ENCODE assay signal across 20 cellular contexts in genomic region chr7:55150709-55151108, GRCh38.
"Had no signal": no experiment of that assay in that cellular context is flagged by ENCODE, and none has a peak within 500 bp of the region (broad histone marks: within the 10 kb centered on the region; RNA-seq: fewer than 3 reads in every experiment).

No MANE protein-coding gene starts in this region.

- DNase-seq: effector memory CD4-positive, alpha-beta T cell; foreskin fibroblast; immature natural killer cell; left colon; mammary epithelial cell; occipital lobe; pancreas; sigmoid colon; stimulated activated CD4-positive, alpha-beta T cell treated with anti-CD3 and anti-CD28 coated beads, Interleukin-2, amount 100 ng/mL, for 48 hours; stimulated activated naive CD8-positive, alpha-beta T cell treated with anti-CD3 and anti-CD28 coated beads, Interleukin-15, Interleukin-2, amounts not matched to agents 100 U/mL and 50 U/mL, for 24 hours; tibial artery; upper lobe of left lung had no signal

- H3K27ac ChIP-seq: neural progenitor cell, pancreas, sigmoid colon, suprapubic skin, tibial artery, upper lobe of left lung, vagina had no signal

- FAIRE-seq: bronchial epithelial cell, endometrium, keratinocyte, pancreas had no signal

- ATAC-seq: esophagus mucosa; left colon; natural killer cell treated with Interleukin-12 subunit alpha and Interleukin-12 subunit beta and Interleukin-15 and Interleukin-18, amount 100 ng/mL, for 72 hours; pancreas; stimulated activated naive CD8-positive, alpha-beta T cell treated with anti-CD3 and anti-CD28 coated beads, Interleukin-15, Interleukin-2, amounts not matched to agents 100 U/mL and 50 U/mL, for 24 hours had no signal

- H3K4me1 ChIP-seq: neural progenitor cell, pancreas, sigmoid colon, suprapubic skin, tibial artery, vagina had no signal

- H3K27me3 ChIP-seq: neural progenitor cell, pancreas, sigmoid colon, suprapubic skin, tibial artery, upper lobe of left lung, vagina had no signal
